ENCODE assay signal across 8 cellular contexts in the genomic region with DNA sequence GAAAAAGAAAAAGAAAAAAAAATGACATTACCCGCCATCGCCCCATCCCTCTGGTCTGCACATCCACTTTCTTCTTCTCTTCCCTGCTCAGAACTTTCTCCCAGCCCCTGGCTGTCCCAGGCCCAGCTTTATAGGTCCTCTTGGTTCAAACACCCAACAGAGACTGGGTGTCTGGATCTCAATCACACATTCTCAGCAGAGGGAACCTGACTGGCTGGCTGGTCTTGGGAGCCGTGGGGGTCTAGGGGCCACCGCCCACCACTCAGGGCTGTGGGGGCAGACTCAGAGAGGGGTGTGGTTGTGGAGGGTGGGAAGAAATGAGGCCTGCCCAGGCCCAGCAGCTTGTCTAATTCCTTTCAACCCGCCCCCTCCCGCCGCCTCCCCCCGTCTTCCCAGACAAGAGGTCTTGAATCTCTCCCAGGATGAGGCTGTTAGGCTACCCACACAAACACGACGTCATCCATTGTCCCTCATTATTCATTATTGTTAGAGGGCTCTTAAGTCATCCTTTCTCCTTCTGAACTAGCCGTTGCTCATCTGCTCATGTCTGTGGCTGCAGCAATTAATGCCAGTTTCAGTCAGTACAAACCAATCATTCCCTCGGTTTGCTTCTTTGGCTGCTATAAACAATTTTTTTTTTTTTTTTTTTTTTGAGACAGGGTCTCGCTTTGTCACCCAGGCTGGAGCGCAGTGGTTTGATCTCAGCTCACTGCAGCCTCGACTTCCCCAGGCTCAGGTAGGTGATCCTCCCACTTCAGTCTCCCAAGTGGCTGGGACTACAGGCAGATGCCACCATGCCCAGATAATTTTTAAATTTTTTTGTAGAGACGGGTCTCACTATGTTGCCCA. TPM values are rescaled to one million over a fixed set of nuclear protein-coding genes. Genes with fewer than 3 reads are reported as not detected.
DNase-seq lines count a peak whose midpoint lies in the region; ATAC-seq and TF ChIP-seq lines count a peak whose summit lies in the region.

No MANE protein-coding gene starts in this region.

- no peaks in the 10 kb centered on the region for H3K9me3 ChIP-seq in neuronal stem cell (replicated peaks in 1 of 2; ENCODE audit: control insufficient read depth in 2 of 2, insufficient read depth in 1 of 2, low read depth in 1 of 2, low read length in 2 of 2)

- no peak overlapping the region for H3K4me3 Mint-ChIP-seq in natural killer cell

- H4K8ac ChIP-seq in neuronal stem cell (ENCODE audit: low read depth, low read length) = no peak overlapping the region

- peak overlapping the region; percentile 79 for H2AFZ ChIP-seq in neuronal stem cell (ENCODE audit: low read length)

- H2BK15ac ChIP-seq in neuronal stem cell (ENCODE audit: low read length) = no peak overlapping the region

- no peak overlapping the region for H3K4ac ChIP-seq in neuronal stem cell (ENCODE audit: low read length)

- peaks cover 9 to 15% of the 10 kb centered on the region in 2 donors for H3K4me1 ChIP-seq in neuronal stem cell (ENCODE audit: control insufficient read depth in 2 of 2, insufficient read depth in 1 of 2, low read depth in 1 of 2, low read length in 2 of 2)

- H3K9ac ChIP-seq in neuronal stem cell (ENCODE audit: low read depth, low read length, poor library complexity) = no peak overlapping the region

- no peaks in the 10 kb centered on the region for H3K79me1 ChIP-seq in neuronal stem cell (ENCODE audit: low read depth, low read length)

- H3K14ac ChIP-seq in neuronal stem cell (ENCODE audit: low read length) = peak overlapping the region; percentile 56

- WGBS in neuronal stem cell (ENCODE audit: extremely low coverage in 2 of 2, insufficient read length in 2 of 2, insufficient replicate concordance in 1 of 2), 2 donors = no CpG with 5 or more reads among the region's 16 CpGs

- H3K23ac ChIP-seq in neuronal stem cell (ENCODE audit: low read depth, low read length, poor library complexity) = no peak overlapping the region

- no peaks in the 10 kb centered on the region for H3K9me3 Mint-ChIP-seq in natural killer cell

- peaks cover 18 to 25% of the 10 kb centered on the region in 2 donors for H3K4me1 Mint-ChIP-seq in natural killer cell

- H3K4me3 ChIP-seq in epithelial cell of esophagus (ENCODE audit: low read length) = no peak overlapping the region
- H3K4me3 ChIP-seq in neuronal stem cell (ENCODE audit: low read length in 2 of 2) = no peak overlapping the region

- no peaks in the 10 kb centered on the region for H3K27me3 ChIP-seq in neuronal stem cell (ENCODE audit: control insufficient read depth in 3 of 3, insufficient read depth in 3 of 3, low read depth in 1 of 3, low read length in 3 of 3)

- peak overlapping the region; percentile 56 for H2AK5ac ChIP-seq in neuronal stem cell (ENCODE audit: low read depth, low read length)

- H4K91ac ChIP-seq in neuronal stem cell (ENCODE audit: low read depth, low read length, poor library complexity) = no peak overlapping the region

- H2BK5ac ChIP-seq in neuronal stem cell (ENCODE audit: low read length) = no peak overlapping the region

- no peaks in the 10 kb centered on the region for H3K27me3 Mint-ChIP-seq in natural killer cell (ENCODE audit: low read depth in 2 of 2)

- peak overlapping the region; percentile 7 for H2BK120ac ChIP-seq in neuronal stem cell (ENCODE audit: low read depth, low read length)

- H2BK12ac ChIP-seq in neuronal stem cell (ENCODE audit: low read length) = peak overlapping the region; percentile 84

- no peak for TF ChIP-seq CTCF in epithelial cell of esophagus (IDR thresholded peaks at IDR 0.05; ENCODE audit: insufficient read depth, low read depth, low read length, missing control alignments)
- no peak for TF ChIP-seq CTCF in natural killer cell (IDR thresholded peaks at IDR 0.05)

- intact Hi-C loops in natural killer cell (cut with micrococcal nuclease) = no loop called here

- H3K27ac ChIP-seq in neuronal stem cell (replicated peaks; ENCODE audit: low read length) = peak overlapping the region; percentile 69

- peak overlapping the region in 1 of 2 donors; percentile 79 for H3K27ac Mint-ChIP-seq in natural killer cell

- peak overlapping the region; percentile 33 for H3K4me2 ChIP-seq in neuronal stem cell (ENCODE audit: insufficient read depth, low read length, poor library complexity, severe bottlenecking)

- peak overlapping the region; percentile 87 for H3K18ac ChIP-seq in neuronal stem cell (ENCODE audit: low read length)

- H3K36me3 Mint-ChIP-seq in natural killer cell = no peaks in the 10 kb centered on the region

- no peaks in the 10 kb centered on the region for H3K36me3 ChIP-seq in neuronal stem cell (replicated peaks in 1 of 2; ENCODE audit: control insufficient read depth in 2 of 2, insufficient read depth in 2 of 2, low read length in 2 of 2)

- DNase-seq in EL = peak; percentile 72
- peak; percentile 85 for DNase-seq in NCI-H345 (lab: John Stamatoyannopoulos, UW)
- DNase-seq in epithelial cell of esophagus (ENCODE audit: low read depth) = peak; percentile 90
- peak; percentile 65 for DNase-seq in neuronal stem cell (ENCODE audit: low spot score)
- no peak for DNase-seq in AG08395 (ENCODE audit: low spot score)
- DNase-seq in natural killer cell = no peak
- DNase-seq in dedifferentiated amniotic fluid mesenchymal stem cell (ENCODE audit: extremely low spot score) = no peak

- no peak for ATAC-seq in natural killer cell
- ATAC-seq in GM21529 (IDR thresholded peaks at IDR 0.05; ENCODE audit: unreplicated experiment) = no peak

RNA-seq across cellular contexts. Expression of a gene that starts 40.6 kb away (rescaled TPM):
- 102 TPM for polyA plus RNA-seq in neuronal stem cell (2013, experiment 1 of 2)
- polyA plus RNA-seq in neuronal stem cell (2013, experiment 2 of 2) = 104 TPM
- total RNA-seq in natural killer cell = 10 to 100 TPM in 1 of 3 donors, 1 to 10 TPM in 2; 3.8 to 11.5 (median 5.0) TPM

Comparison
In these comparisons a context has a peak if more than half of its experiments do, and no peak if none do; other contexts are left out.
1. DNase-seq: peak in EL (single experiment), NCI-H345 (single experiment), epithelial cell of esophagus (single experiment) and neuronal stem cell (single experiment); none in AG08395 (single experiment), natural killer cell (single experiment) and dedifferentiated amniotic fluid mesenchymal stem cell (single experiment).